In the genomic region with DNA sequence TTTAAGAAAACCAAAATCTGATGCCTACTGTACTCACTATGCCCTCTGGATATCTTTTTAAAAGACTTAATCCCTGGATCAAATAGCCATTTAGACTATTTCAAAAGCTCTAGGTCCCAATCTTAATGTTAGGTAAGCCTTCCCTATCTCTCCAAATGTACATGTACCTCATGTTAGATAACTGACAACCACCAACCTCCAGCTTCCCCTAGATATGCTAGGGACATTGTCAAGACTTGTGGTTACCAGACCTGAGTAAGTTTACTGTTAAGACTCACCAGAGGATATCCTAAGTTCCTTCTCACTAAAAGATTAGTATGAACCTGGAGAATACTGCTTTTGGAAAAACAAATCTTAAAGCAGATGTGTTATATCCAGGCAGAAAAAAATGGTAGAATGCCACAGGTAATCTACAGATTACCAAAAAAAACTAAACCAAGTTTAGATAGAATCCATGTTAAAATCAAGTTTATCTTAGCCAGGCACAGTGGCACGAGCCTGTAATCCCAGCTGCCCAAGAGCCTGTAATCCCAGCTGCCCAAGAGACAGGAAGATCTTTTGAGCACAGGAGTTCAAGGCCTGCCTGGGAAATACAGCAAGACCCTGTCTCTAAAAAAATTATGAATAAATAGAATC, we compare ENCODE assay signal across 1 cellular context.
TF ChIP-seq lines count a peak whose summit lies in the region.

No MANE protein-coding gene starts in this region.

TF ChIP-seq in GM23338, 12 proteins besides CTCF, POLR2A, EP300 and RAD21 (continued from another document):
- TF ChIP-seq, protein P1, sequence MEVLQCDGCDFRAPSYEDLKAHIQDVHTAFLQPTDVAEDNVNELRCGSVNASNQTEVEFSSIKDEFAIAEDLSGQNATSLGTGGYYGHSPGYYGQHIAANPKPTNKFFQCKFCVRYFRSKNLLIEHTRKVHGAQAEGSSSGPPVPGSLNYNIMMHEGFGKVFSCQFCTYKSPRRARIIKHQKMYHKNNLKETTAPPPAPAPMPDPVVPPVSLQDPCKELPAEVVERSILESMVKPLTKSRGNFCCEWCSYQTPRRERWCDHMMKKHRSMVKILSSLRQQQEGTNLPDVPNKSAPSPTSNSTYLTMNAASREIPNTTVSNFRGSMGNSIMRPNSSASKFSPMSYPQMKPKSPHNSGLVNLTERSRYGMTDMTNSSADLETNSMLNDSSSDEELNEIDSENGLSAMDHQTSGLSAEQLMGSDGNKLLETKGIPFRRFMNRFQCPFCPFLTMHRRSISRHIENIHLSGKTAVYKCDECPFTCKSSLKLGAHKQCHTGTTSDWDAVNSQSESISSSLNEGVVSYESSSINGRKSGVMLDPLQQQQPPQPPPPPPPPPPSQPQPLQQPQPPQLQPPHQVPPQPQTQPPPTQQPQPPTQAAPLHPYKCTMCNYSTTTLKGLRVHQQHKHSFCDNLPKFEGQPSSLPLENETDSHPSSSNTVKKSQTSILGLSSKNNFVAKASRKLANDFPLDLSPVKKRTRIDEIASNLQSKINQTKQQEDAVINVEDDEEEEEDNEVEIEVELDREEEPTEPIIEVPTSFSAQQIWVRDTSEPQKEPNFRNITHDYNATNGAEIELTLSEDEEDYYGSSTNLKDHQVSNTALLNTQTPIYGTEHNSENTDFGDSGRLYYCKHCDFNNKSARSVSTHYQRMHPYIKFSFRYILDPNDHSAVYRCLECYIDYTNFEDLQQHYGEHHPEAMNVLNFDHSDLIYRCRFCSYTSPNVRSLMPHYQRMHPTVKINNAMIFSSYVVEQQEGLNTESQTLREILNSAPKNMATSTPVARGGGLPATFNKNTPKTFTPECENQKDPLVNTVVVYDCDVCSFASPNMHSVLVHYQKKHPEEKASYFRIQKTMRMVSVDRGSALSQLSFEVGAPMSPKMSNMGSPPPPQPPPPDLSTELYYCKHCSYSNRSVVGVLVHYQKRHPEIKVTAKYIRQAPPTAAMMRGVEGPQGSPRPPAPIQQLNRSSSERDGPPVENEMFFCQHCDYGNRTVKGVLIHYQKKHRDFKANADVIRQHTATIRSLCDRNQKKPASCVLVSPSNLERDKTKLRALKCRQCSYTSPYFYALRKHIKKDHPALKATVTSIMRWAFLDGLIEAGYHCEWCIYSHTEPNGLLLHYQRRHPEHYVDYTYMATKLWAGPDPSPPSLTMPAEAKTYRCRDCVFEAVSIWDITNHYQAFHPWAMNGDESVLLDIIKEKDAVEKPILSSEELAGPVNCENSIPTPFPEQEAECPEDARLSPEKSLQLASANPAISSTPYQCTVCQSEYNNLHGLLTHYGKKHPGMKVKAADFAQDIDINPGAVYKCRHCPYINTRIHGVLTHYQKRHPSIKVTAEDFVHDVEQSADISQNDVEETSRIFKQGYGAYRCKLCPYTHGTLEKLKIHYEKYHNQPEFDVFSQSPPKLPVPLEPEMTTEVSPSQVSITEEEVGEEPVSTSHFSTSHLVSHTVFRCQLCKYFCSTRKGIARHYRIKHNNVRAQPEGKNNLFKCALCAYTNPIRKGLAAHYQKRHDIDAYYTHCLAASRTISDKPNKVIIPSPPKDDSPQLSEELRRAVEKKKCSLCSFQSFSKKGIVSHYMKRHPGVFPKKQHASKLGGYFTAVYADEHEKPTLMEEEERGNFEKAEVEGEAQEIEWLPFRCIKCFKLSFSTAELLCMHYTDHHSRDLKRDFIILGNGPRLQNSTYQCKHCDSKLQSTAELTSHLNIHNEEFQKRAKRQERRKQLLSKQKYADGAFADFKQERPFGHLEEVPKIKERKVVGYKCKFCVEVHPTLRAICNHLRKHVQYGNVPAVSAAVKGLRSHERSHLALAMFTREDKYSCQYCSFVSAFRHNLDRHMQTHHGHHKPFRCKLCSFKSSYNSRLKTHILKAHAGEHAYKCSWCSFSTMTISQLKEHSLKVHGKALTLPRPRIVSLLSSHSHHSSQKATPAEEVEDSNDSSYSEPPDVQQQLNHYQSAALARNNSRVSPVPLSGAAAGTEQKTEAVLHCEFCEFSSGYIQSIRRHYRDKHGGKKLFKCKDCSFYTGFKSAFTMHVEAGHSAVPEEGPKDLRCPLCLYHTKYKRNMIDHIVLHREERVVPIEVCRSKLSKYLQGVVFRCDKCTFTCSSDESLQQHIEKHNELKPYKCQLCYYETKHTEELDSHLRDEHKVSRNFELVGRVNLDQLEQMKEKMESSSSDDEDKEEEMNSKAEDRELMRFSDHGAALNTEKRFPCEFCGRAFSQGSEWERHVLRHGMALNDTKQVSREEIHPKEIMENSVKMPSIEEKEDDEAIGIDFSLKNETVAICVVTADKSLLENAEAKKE (CRISPR knock-in tag; IDR thresholded peaks at IDR 0.05): no peak
